ENCODE assay signal across 2 cellular contexts in the genomic region with DNA sequence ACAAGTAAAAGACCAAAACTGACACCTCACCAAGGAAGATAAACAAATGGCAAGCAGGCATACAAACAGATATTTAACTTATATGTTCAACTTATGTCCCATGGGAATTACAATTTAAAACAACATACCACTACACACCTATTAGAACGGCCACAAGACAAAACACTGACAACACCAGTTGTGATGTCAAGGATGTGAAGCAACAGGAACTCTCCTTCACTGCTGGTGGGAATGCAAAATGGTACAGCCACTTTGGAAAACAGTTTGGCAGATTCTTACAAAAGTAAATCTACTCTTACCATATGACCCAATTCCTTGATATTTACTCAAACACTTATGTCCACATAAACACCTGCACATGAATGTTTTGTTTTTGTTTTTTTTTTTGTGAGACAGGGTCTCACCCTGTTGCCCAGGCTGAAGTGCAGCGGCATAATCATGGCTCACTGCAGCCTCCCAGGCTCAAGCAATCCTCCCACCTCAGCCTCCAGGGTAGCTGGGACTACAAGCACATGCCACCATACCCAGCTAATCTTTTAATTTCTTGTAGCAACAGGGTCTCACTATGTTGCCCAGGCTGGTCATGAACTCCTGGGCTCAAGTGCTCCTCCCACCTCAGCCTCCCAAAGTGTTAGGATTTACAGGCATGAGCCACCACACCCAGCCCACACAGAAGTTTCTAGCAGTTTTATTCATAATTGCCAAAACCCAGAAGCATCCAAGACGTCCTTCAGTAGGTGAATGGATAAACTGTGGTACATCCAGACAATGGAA.
TF ChIP-seq lines count a peak whose summit lies in the region.

No MANE protein-coding gene starts in this region.

TF ChIP-seq in IMR-90, 13 proteins besides CTCF, POLR2A, EP300 and RAD21:
- TF ChIP-seq MXI1 (IDR thresholded peaks at IDR 0.05; ENCODE audit: borderline replicate concordance, low read depth, low read length) (no peak), BHLHE40 (IDR thresholded peaks at IDR 0.05; ENCODE audit: low read depth, low read length) (no peak), MAFK (IDR thresholded peaks at IDR 0.05; ENCODE audit: low read depth, low read length) (no peak), SMC3 (IDR thresholded peaks at IDR 0.05; ENCODE audit: low read depth, low read length) (no peak), NFE2L2 (IDR thresholded peaks at IDR 0.05; ENCODE audit: low read depth, low read length) (no peak), ELK1 (IDR thresholded peaks at IDR 0.05; ENCODE audit: borderline replicate concordance, low read depth, low read length) (no peak), RFX5 (IDR thresholded peaks at IDR 0.05; ENCODE audit: low read depth, low read length) (no peak)
- TF ChIP-seq, protein P1, sequence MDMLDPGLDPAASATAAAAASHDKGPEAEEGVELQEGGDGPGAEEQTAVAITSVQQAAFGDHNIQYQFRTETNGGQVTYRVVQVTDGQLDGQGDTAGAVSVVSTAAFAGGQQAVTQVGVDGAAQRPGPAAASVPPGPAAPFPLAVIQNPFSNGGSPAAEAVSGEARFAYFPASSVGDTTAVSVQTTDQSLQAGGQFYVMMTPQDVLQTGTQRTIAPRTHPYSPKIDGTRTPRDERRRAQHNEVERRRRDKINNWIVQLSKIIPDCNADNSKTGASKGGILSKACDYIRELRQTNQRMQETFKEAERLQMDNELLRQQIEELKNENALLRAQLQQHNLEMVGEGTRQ (IDR thresholded peaks at IDR 0.05; ENCODE audit: low read depth, low read length) = no peak

TF ChIP-seq in H1, 55 proteins besides CTCF, POLR2A, EP300 and RAD21:
- TF ChIP-seq, protein P2, sequence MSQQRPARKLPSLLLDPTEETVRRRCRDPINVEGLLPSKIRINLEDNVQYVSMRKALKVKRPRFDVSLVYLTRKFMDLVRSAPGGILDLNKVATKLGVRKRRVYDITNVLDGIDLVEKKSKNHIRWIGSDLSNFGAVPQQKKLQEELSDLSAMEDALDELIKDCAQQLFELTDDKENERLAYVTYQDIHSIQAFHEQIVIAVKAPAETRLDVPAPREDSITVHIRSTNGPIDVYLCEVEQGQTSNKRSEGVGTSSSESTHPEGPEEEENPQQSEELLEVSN (IDR thresholded peaks at IDR 0.05) = no peak
- 0 out of 2 replicates have a peak, but pooled peaks have one; percentile 23 for TF ChIP-seq KDM1A (IDR thresholded peaks at IDR 0.05; ENCODE audit: borderline replicate concordance, low read length)
